ENCODE assay signal across 12 cellular contexts in genomic region chr7:7554647-7555575, GRCh38. TPM values are rescaled to one million over a fixed set of nuclear protein-coding genes. Genes with fewer than 3 reads are reported as not detected.
DNase-seq lines count a peak whose midpoint lies in the region; ATAC-seq, FAIRE-seq and TF ChIP-seq lines count a peak whose summit lies in the region.
"Had no signal": no experiment of that assay in that cellular context is flagged by ENCODE, and none has a peak within 500 bp of the region (broad histone marks: within the 10 kb centered on the region; RNA-seq: fewer than 3 reads in every experiment).

No MANE protein-coding gene starts in this region.

- H3K9me1 ChIP-seq in K562 (ENCODE audit: control insufficient read depth, insufficient read depth, low read length): no peaks in the 10 kb centered on the region

- H3K9me3 ChIP-seq in K562 (replicated peaks; ENCODE audit: control insufficient read depth, insufficient read depth, low read depth, low read length): no peaks in the 10 kb centered on the region
- H3K9me3 ChIP-seq: adrenal gland had no signal

- 6% methylated on average over 8 of the region's 8 CpGs for WGBS in K562 (ENCODE audit: insufficient coverage, low coverage, missing lambda C conversion rate)

- TF ChIP-seq POLR2A in K562 (conservative IDR thresholded peaks at IDR 0.05): no peak

- TF ChIP-seq RAD21 in K562 (CRISPR knock-in tag; conservative IDR thresholded peaks at IDR 0.05 in 1 of 2, IDR thresholded peaks at IDR 0.05 in 1 of 2): no peak

- no peak for TF ChIP-seq CTCF in K562 (IDR thresholded peaks at IDR 0.05 in 2 of 3, conservative IDR thresholded peaks at IDR 0.05 in 1 of 3; ENCODE audit: insufficient read depth in 2 of 3, low read depth in 1 of 3, low read length in 3 of 3)

- H3K27me3 ChIP-seq in K562 (ENCODE audit: control insufficient read depth in 2 of 2, insufficient read depth in 2 of 2, low read length in 2 of 2): peaks cover 0 to 9% of the 10 kb centered on the region in 2 experiments; a peak in 2 of 5 replicates
- H3K27me3 ChIP-seq: adrenal gland had no signal

- ATAC-seq in K562: no peak; the same call in 1 of the 3 replicates
- ATAC-seq in GM18867 (IDR thresholded peaks at IDR 0.05; ENCODE audit: unreplicated experiment): no peak

- H3K4me2 ChIP-seq in K562 (ENCODE audit: insufficient read depth, low read length): no peak overlapping the region
- H3K4me2 ChIP-seq: PC-9 had no signal

- BruUV-seq in K562 (replicated peaks; lab: Mats Ljungman, UMichigan): no TSS peak

- no peaks in the 10 kb centered on the region for H3K36me3 ChIP-seq in K562 (ENCODE audit: control insufficient read depth, insufficient read depth, low read length)
- H3K36me3 ChIP-seq: adrenal gland had no signal

- H3K4me3 ChIP-seq in K562: no peak overlapping the region
- H3K4me3 ChIP-seq: adrenal gland, PC-9 had no signal

- no peak overlapping the region for H3K27ac ChIP-seq in K562 (ENCODE audit: extremely low read depth, low read depth, low read length)
- H3K27ac ChIP-seq: adrenal gland, PC-9 had no signal

- in situ Hi-C loops in K562 (cut with MboI): no loop called here

- H4K20me1 ChIP-seq in K562 (replicated peaks; ENCODE audit: control insufficient read depth, insufficient read depth, low read length): 0 out of 2 replicates have a peak, but pooled peaks cover 4% of the 10 kb centered on the region

- intact Hi-C loops in K562 (cut with micrococcal nuclease): no loop called here

- no peaks in the 10 kb centered on the region for H3K79me2 ChIP-seq in K562 (ENCODE audit: control insufficient read depth, insufficient read depth, low read length)

- POLR2A ChIA-PET in K562 (lab: Yijun Ruan, JAX): no interaction called here

- H3K4me1 ChIP-seq in K562 (replicated peaks in 1 of 2; ENCODE audit: control insufficient read depth in 2 of 2, insufficient read depth in 2 of 2, low read length in 2 of 2): peaks cover 0 to 4% of the 10 kb centered on the region in 2 experiments; a peak in 1 of 5 replicates

- FAIRE-seq in K562 (lab: Jason Lieb, UNC): no peak

- no peak overlapping the region for H2AFZ ChIP-seq in K562 (ENCODE audit: low read depth, low read length)
- H2AFZ ChIP-seq: PC-9 had no signal

- peak; percentile 17 for DNase-seq in AG08395 (ENCODE audit: low spot score)
- DNase-seq in M059J (ENCODE audit: low read depth): peak; percentile 85
- peak; percentile 30 for DNase-seq in NCI-H2196 treated with DMSO at 0.1 percent for 48 hours (lab: John Stamatoyannopoulos, UW; ENCODE audit: unreplicated experiment)
- no peak for DNase-seq in K562 (ENCODE audit: extremely low read depth in 1 of 4, low spot score in 3 of 4)
- DNase-seq in mucosa of gallbladder (ENCODE audit: low spot score): no peak
- DNase-seq in stimulated activated naive CD4-positive, alpha-beta T cell treated with Interleukin-2 at 50 U/mL for 16 hours (lab: John Stamatoyannopoulos, UW): no peak
- DNase-seq in SW480 (ENCODE audit: low spot score): no peak
- DNase-seq: AML-193, naive B cell had no signal

- no peak for TF ChIP-seq EP300 in K562 (IDR thresholded peaks at IDR 0.05; ENCODE audit: low read length)

- H3K9ac ChIP-seq in K562 (ENCODE audit: insufficient read depth in 1 of 2, low read depth in 2 of 2, low read length in 2 of 2): no peak overlapping the region

- CTCF ChIA-PET in K562 (lab: Yijun Ruan, JAX; ENCODE audit: low intra/inter-chr PET ratio): no interaction called here

TF ChIP-seq in K562, 482 proteins besides CTCF, POLR2A, EP300 and RAD21 (continues in another document):
- TF ChIP-seq ZSCAN32 (CRISPR knock-in tag; IDR thresholded peaks at IDR 0.05): no peak
- TF ChIP-seq PCBP1 (IDR thresholded peaks at IDR 0.05; ENCODE audit: low read depth, low read length, poor library complexity, severe bottlenecking): no peak
- no peak for TF ChIP-seq ZNF445 (CRISPR knock-in tag; IDR thresholded peaks at IDR 0.05; ENCODE audit: low read depth)
- TF ChIP-seq TCF3 (CRISPR knock-in tag; IDR thresholded peaks at IDR 0.05): peak; percentile 33; the same call in 1 of the 2 replicates
- TF ChIP-seq L3MBTL2 (IDR thresholded peaks at IDR 0.05): no peak
- TF ChIP-seq RBM25 (IDR thresholded peaks at IDR 0.05; ENCODE audit: low read depth, low read length, severe bottlenecking): peak; percentile 14
- no peak for TF ChIP-seq ZNF699 (CRISPR knock-in tag; IDR thresholded peaks at IDR 0.05; ENCODE audit: insufficient replicate concordance)
- no peak for TF ChIP-seq SIN3B (IDR thresholded peaks at IDR 0.05; ENCODE audit: low read depth)

RNA-seq across cellular contexts. Expression of gene MIOS, which starts 11.8 kb away (rescaled TPM):
- total RNA-seq in M059J (2014; rRNA removed; shearing (Covaris generic)): 17.5 and 31.6 TPM in 2 replicates
- 53.0 and 137 TPM in 2 replicates for total RNA-seq in K562 (2011; cell fraction: chromatin; rRNA removed; ENCODE audit: low replicate concordance)
- 23.3 and 29.2 TPM in 2 replicates for total RNA-seq in K562 (2011; cell fraction: nucleolus; rRNA removed)
- 41.0 and 55.2 TPM in 2 replicates for total RNA-seq in K562 (2011; cell fraction: nucleoplasm; rRNA removed)
- total RNA-seq in K562 (2014; rRNA removed) (31.5 and 33.0 TPM in 2 replicates), K562 (2014; rRNA removed; fragmentation: Illumina TruSeq; extraction: Trizol) (37.3 and 38.7 TPM in 2 replicates), K562 (2015; rRNA removed; fragmentation: Illumina TruSeq; extraction: Trizol) (32.4 and 33.1 TPM in 2 replicates), K562 (2021) (30.6 and 31.6 TPM in 2 replicates), mucosa of gallbladder (30.2 TPM)
- polyA plus RNA-seq in K562 (2011; rRNA removed) (37.5 and 47.8 TPM in 2 replicates), K562 (2014; fragmentation: Illumina TruSeq; extraction: Trizol) (21.9 and 25.7 TPM in 2 replicates), K562 (2014; fragmentation: Nextera tagmentation; extraction: Ambion mirVana) (10 to 100 TPM in 1 of 2 experiments, 1 to 10 TPM in 1; 7.8 to 12.1 TPM), K562 (2014; rRNA removed) (22.3 and 23.9 TPM in 2 replicates)
- 14.7 and 21.5 TPM in 2 replicates for polyA plus RNA-seq in K562 (2011; cell fraction: cytosol; rRNA removed)
- polyA plus RNA-seq in K562 (2011; cell fraction: nucleus; rRNA removed): 28.9 and 38.5 TPM in 2 replicates
- 15.2 and 21.1 TPM in 2 replicates for polyA plus RNA-seq in K562 (2012)
- 78.4 and 94.3 TPM in 2 replicates for polyA minus RNA-seq in K562 (2011; rRNA and poly(A)+ RNA removed)
- polyA minus RNA-seq in K562 (2011; cell fraction: cytosol; rRNA and poly(A)+ RNA removed): 14.1 and 22.8 TPM in 2 replicates
- 67.7 and 111 TPM in 2 replicates for polyA minus RNA-seq in K562 (2011; cell fraction: nucleus; rRNA and poly(A)+ RNA removed)

RNA-seq across cellular contexts. Expression of gene COL28A1, which starts 19.2 kb away (rescaled TPM):
- total RNA-seq in M059J (2014; rRNA removed; shearing (Covaris generic)): not detected in 2 replicates
- 0.81 TPM in 1 of 2 replicates, not detected in the other for total RNA-seq in K562 (2011; cell fraction: chromatin; rRNA removed; ENCODE audit: low replicate concordance)
- total RNA-seq in K562 (2011; cell fraction: nucleolus; rRNA removed): not detected in 2 replicates
- 0.29 TPM in 1 of 2 replicates, not detected in the other for total RNA-seq in K562 (2011; cell fraction: nucleoplasm; rRNA removed)
- total RNA-seq in K562 (2014; rRNA removed) (0.04 and 0.05 TPM in 2 replicates), K562 (2014; rRNA removed; fragmentation: Illumina TruSeq; extraction: Trizol) (0.11 TPM in 1 of 2 replicates, not detected in the other), K562 (2015; rRNA removed; fragmentation: Illumina TruSeq; extraction: Trizol) (not detected in 2 replicates), K562 (2021) (0.13 and 0.40 TPM in 2 replicates), mucosa of gallbladder (5.1 TPM)
- polyA plus RNA-seq in K562 (2011; rRNA removed) (0.03 and 0.04 TPM in 2 replicates), K562 (2014; fragmentation: Illumina TruSeq; extraction: Trizol) (0.06 and 0.07 TPM in 2 replicates), K562 (2014; fragmentation: Nextera tagmentation; extraction: Ambion mirVana) (under 1 TPM in 1 of 2 experiments, not detected in 1; 0.03 TPM), K562 (2014; rRNA removed) (0.12 TPM in 1 of 2 replicates, not detected in the other)
- polyA plus RNA-seq in K562 (2011; cell fraction: cytosol; rRNA removed): 0.04 TPM in 1 of 2 replicates, not detected in the other
- polyA plus RNA-seq in K562 (2011; cell fraction: nucleus; rRNA removed): 0.11 and 0.46 TPM in 2 replicates
- 0.08 and 0.50 TPM in 2 replicates for polyA plus RNA-seq in K562 (2012)
- 0.09 TPM in 1 of 2 replicates, not detected in the other for polyA minus RNA-seq in K562 (2011; rRNA and poly(A)+ RNA removed)
- polyA minus RNA-seq in K562 (2011; cell fraction: cytosol; rRNA and poly(A)+ RNA removed): not detected in 2 replicates
- 0.33 TPM in 1 of 2 replicates, not detected in the other for polyA minus RNA-seq in K562 (2011; cell fraction: nucleus; rRNA and poly(A)+ RNA removed)

Comparison
In these comparisons a context has a peak if more than half of its experiments do, and no peak if none do; other contexts are left out.
1. DNase-seq: peak in AG08395 (single experiment), M059J (single experiment) and NCI-H2196 treated with DMSO at 0.1 percent for 48 hours (single experiment); none in K562 (0 of 4), mucosa of gallbladder (single experiment), stimulated activated naive CD4-positive, alpha-beta T cell treated with Interleukin-2 at 50 U/mL for 16 hours (single experiment) and SW480 (single experiment).